ENCODE assay signal across 8 cellular contexts in genomic region chr11:9264381-9265210, GRCh38. TPM values are rescaled to one million over a fixed set of nuclear protein-coding genes. Genes with fewer than 3 reads are reported as not detected.
DNase-seq lines count a peak whose midpoint lies in the region; ATAC-seq, FAIRE-seq and TF ChIP-seq lines count a peak whose summit lies in the region.

No MANE protein-coding gene starts in this region.

- H3K27me3 ChIP-seq in heart right ventricle (no peaks in the 10 kb centered on the region), pancreas (no peaks in the 10 kb centered on the region)

- H3K4me3 ChIP-seq in heart right ventricle (peak overlapping the region; percentile 71 to 99 (median 96)), pancreas (peak overlapping the region; percentile 65 to 90 (median 76))

- H3K4me1 ChIP-seq in heart right ventricle (peaks cover 5 to 49% (median 43%) of the 10 kb centered on the region in 9 donors), pancreas (peaks cover 0 to 20% (median 6%) of the 10 kb centered on the region in 3 donors)

- DNase-seq in activated effector memory CD4-positive, alpha-beta T cell treated with anti-CD3 and anti-CD28 coated beads, Interleukin-2, amount 50 U/mL, for 16 hours, result peak; percentile 74
- no peak for DNase-seq in activated effector memory CD4-positive, alpha-beta T cell treated with Interleukin-2 at 50 U/mL for 16 hours
- DNase-seq in RPMI8226, result peak; percentile 17
- peak; percentile 84 for DNase-seq in amniotic epithelial cell (ENCODE audit: low read depth)
- DNase-seq in heart right ventricle, result peak; percentile 47 to 65
- peak; percentile 29 to 74 (median 60) for DNase-seq in pancreas
- no peak for DNase-seq in NCI-H1930 (lab: John Stamatoyannopoulos, UW)

- intact Hi-C loops in heart right ventricle (cut with DNase I) (loop anchor here in 7 of 10 donors (2.0 to 10.0 kb wide), 8 partner anchors 42 to 120 kb away; partner anchors contain the start of genes IPO7 (in 1 of the 7) and TMEM41B (in 1 of the 7)), pancreas (cut with DNase I) (no loop called here)

- ATAC-seq in HG03097 (IDR thresholded peaks at IDR 0.05; ENCODE audit: low FRiP score, unreplicated experiment) (peak; percentile 11), heart right ventricle (peak; percentile 60 to 77 (median 70)), pancreas (peak; percentile 3 to 37 (median 31))

- H3K9me3 ChIP-seq in heart right ventricle (no peaks in the 10 kb centered on the region), pancreas (no peaks in the 10 kb centered on the region)

- WGBS in heart right ventricle, 2 donors, result 0% methylated on average over 44 to 74 of the region's 75 CpGs
- WGBS in pancreas, 2 donors, result 1% methylated on average over 44 to 75 of the region's 75 CpGs

- no peaks in the 10 kb centered on the region for H3K36me3 ChIP-seq in heart right ventricle
- no peaks in the 10 kb centered on the region for H3K36me3 ChIP-seq in pancreas

- FAIRE-seq in pancreas (lab: Jason Lieb, UNC), result no peak

- peak overlapping the region; percentile 74 to 100 (median 98) for H3K27ac ChIP-seq in heart right ventricle
- peak overlapping the region; percentile 85 to 99 (median 98) for H3K27ac ChIP-seq in pancreas

- TF ChIP-seq CTCF in heart right ventricle (IDR thresholded peaks at IDR 0.05) (no peak), pancreas (IDR thresholded peaks at IDR 0.05) (no peak)

RNA-seq across cellular contexts. Expression of gene DENND5A, which starts 0.6 kb away (rescaled TPM):
- 100 to 1,000 TPM in 8 of 10 donors, 10 to 100 TPM in 2; 94.1 to 178 (median 122) TPM for total RNA-seq in heart right ventricle
- 10 to 100 TPM; 48.9 to 79.2 TPM for polyA plus RNA-seq in heart right ventricle
- total RNA-seq in pancreas, result 10 to 100 TPM; 21.5 to 32.1 (median 27.8) TPM
- polyA plus RNA-seq in pancreas, result 10 to 100 TPM; 20.0 to 27.0 TPM

RNA-seq across cellular contexts. Expression of gene TMEM41B, which starts 49.8 kb away (rescaled TPM):
- 10 to 100 TPM; 17.2 to 25.1 (median 20.8) TPM for total RNA-seq in heart right ventricle
- 10 to 100 TPM; 11.6 to 19.6 TPM for polyA plus RNA-seq in heart right ventricle
- total RNA-seq in pancreas, result 10 to 100 TPM; 13.5 to 20.9 (median 16.3) TPM
- 10 to 100 TPM; 13.4 to 18.9 TPM for polyA plus RNA-seq in pancreas

Comparison
In these comparisons a context has a peak if more than half of its experiments do, and no peak if none do; other contexts are left out.
1. DNase-seq: peak in activated effector memory CD4-positive, alpha-beta T cell treated with anti-CD3 and anti-CD28 coated beads, Interleukin-2, amount 50 U/mL, for 16 hours (single experiment), RPMI8226 (single experiment), amniotic epithelial cell (single experiment), heart right ventricle (2 of 2) and pancreas (6 of 6); none in activated effector memory CD4-positive, alpha-beta T cell treated with Interleukin-2 at 50 U/mL for 16 hours (single experiment) and NCI-H1930 (0 of 2).
2. ATAC-seq: peak in every context shown above with its lines; median percentile 70 in heart right ventricle; 31 in pancreas; 11 in HG03097.
3. intact Hi-C loops: an anchor here in heart right ventricle (2.0 to 10.0 kb wide); none called in pancreas.